ENCODE assay signal across 8 cellular contexts in the genomic region with DNA sequence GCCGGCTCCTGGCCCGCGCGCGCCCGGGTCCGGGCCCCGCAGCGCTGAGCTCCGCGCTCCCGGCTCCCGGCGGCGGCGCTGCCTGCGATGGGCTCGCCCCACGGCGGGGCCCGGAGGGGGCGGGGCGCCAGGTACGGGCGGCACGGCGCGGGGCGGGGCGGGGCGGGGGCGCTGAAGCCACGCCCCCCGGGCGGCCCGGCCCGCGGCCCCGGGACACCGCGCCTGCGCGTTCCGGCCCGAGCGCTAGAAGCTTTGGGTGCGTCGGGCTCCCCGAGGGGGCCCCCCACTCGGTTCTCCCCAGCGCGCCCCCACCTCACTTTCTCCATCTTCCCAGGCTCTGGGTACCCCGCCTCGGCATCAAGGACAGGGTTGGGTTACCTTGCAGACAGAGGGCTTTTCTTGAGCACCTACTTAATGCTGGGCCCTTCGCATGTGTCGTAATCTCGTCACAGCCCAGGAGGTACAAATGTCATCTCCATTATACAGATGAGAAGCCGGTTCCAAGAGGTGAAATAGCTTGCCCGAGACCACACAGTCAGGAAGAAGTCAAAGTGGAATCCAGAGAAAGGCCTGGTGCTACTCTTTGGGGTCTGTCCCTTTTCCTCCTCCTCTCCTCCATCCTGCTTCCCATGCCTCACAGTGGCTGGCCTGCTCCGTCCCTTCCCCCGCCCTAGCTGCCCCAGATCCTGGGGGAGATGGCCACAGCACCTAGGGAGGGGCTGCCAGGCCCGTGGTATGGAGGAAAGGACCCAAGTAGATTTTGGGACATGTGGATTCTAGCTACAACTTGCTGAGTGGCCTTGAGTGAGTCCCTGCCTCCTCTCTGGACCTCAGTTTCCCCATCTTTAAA. TPM values are rescaled to one million over a fixed set of nuclear protein-coding genes. Genes with fewer than 3 reads are reported as not detected.
DNase-seq lines count a peak whose midpoint lies in the region; ATAC-seq and TF ChIP-seq lines count a peak whose summit lies in the region.

No MANE protein-coding gene starts in this region.

- peaks cover 28% of the 10 kb centered on the region for H3K27me3 Mint-ChIP-seq in GM23338 (ENCODE audit: insufficient read depth, low read depth, poor library complexity)
- peaks cover 23% of the 10 kb centered on the region for H3K27me3 Mint-ChIP-seq in WTC11 (ENCODE audit: low read depth)
- peaks cover 19 to 47% (median 31%) of the 10 kb centered on the region in 5 donors for H3K27me3 Mint-ChIP-seq in naive thymus-derived CD8-positive, alpha-beta T cell

- POLR2A ChIA-PET in WTC11 (lab: Charles Lee) = interaction anchor here (0.5 to 0.6 kb wide), 2 partner anchors 94 to 411 kb away, joined by 3 read pairs; no protein-coding TSS in a partner anchor
- POLR2A ChIA-PET in naive thymus-derived CD8-positive, alpha-beta T cell (lab: Charles Lee) = no interaction called here

- TF ChIP-seq EP300 in upper lobe of left lung (IDR thresholded peaks at IDR 0.05) = no peak

- no peaks in the 10 kb centered on the region for H3K79me2 ChIP-seq in GM23338 (replicated peaks; ENCODE audit: insufficient read depth)

- no peak overlapping the region for H3K27ac Mint-ChIP-seq in GM23338
- no peak overlapping the region for H3K27ac Mint-ChIP-seq in WTC11
- H3K27ac Mint-ChIP-seq in naive thymus-derived CD8-positive, alpha-beta T cell = peak overlapping the region in 1 of 10 donors; percentile 21

- peak overlapping the region; percentile 79 for H3K4me2 ChIP-seq in GM23338

- WGBS in upper lobe of left lung, 2 donors = 26 to 39% methylated on average over 8 to 15 of the region's 62 CpGs

- no peak for TF ChIP-seq CTCF in GM23338 (conservative IDR thresholded peaks at IDR 0.05; ENCODE audit: low read depth in 2 of 2)
- no peak for TF ChIP-seq CTCF in WTC11 (IDR thresholded peaks at IDR 0.05)
- TF ChIP-seq CTCF in coronary artery (IDR thresholded peaks at IDR 0.05) = no peak
- no peak for TF ChIP-seq CTCF in upper lobe of left lung (IDR thresholded peaks at IDR 0.05)

- peak; percentile 19 for ATAC-seq in GM23338
- ATAC-seq in WTC11 = peak; percentile 73
- peak; percentile 43 to 89 for ATAC-seq in naive thymus-derived CD8-positive, alpha-beta T cell
- peak in 1 of 2 donors; percentile 16 for ATAC-seq in upper lobe of left lung (ENCODE audit: low FRiP score in 2 of 2)

- H2AFZ ChIP-seq in GM23338 = peak overlapping the region; percentile 99

- peaks cover 7% of the 10 kb centered on the region; the same call in 1 of the 2 replicates for H3F3A ChIP-seq in GM23338 (replicated peaks; ENCODE audit: low read depth)

- DNase-seq in GM23338 (ENCODE audit: low spot score) (peak; percentile 74), WTC11 (ENCODE audit: low spot score) (peak; percentile 64), coronary artery (ENCODE audit: low spot score) (no peak), upper lobe of left lung (peak; percentile 65 to 93), C1 segment of cervical spinal cord (lab: John Stamatoyannopoulos, UW) (no peak), Ammon's horn (ENCODE audit: low spot score) (no peak), SHP77 treated with DMSO at 0.1 percent for 48 hours (lab: John Stamatoyannopoulos, UW) (no peak)
- DNase-seq in naive thymus-derived CD8-positive, alpha-beta T cell = peak in 7 of 10 donors; percentile 7 to 45 (median 23)

- peak in 1 of 4 donors; percentile 40 for TF ChIP-seq POLR2A in upper lobe of left lung (IDR thresholded peaks at IDR 0.05)

- H3K4me3 Mint-ChIP-seq in GM23338 (peak overlapping the region; percentile 76), WTC11 (peak overlapping the region; percentile 74)
- peak overlapping the region in 9 of 10 donors; percentile 48 to 78 (median 63) for H3K4me3 Mint-ChIP-seq in naive thymus-derived CD8-positive, alpha-beta T cell

- H3K4me1 Mint-ChIP-seq in GM23338 (peaks cover 26% of the 10 kb centered on the region), WTC11 (peaks cover 24% of the 10 kb centered on the region)
- peaks cover 0 to 15% (median 8%) of the 10 kb centered on the region in 4 donors for H3K4me1 Mint-ChIP-seq in naive thymus-derived CD8-positive, alpha-beta T cell

- no peaks in the 10 kb centered on the region for H3K9me2 ChIP-seq in GM23338 (ENCODE audit: insufficient read depth)

- no peaks in the 10 kb centered on the region; the same call in 1 of the 2 replicates for H4K20me1 ChIP-seq in GM23338 (replicated peaks; ENCODE audit: insufficient read depth)

- no peaks in the 10 kb centered on the region for H3K36me3 ChIP-seq in GM23338 (ENCODE audit: insufficient read depth)
- H3K36me3 ChIP-seq in upper lobe of left lung = no peaks in the 10 kb centered on the region

- no peaks in the 10 kb centered on the region; the same call in 2 of the 3 replicates for H3K36me3 Mint-ChIP-seq in GM23338 (ENCODE audit: low read depth)
- no peaks in the 10 kb centered on the region for H3K36me3 Mint-ChIP-seq in WTC11
- no peaks in the 10 kb centered on the region for H3K36me3 Mint-ChIP-seq in naive thymus-derived CD8-positive, alpha-beta T cell

- no peak overlapping the region for H3K27ac ChIP-seq in GM23338 (ENCODE audit: low read depth)
- no peak overlapping the region for H3K27ac ChIP-seq in coronary artery
- peak overlapping the region; percentile 43 to 83 (median 66) for H3K27ac ChIP-seq in upper lobe of left lung

- H3K4me3 ChIP-seq in GM23338 (peak overlapping the region; percentile 60), coronary artery (peak overlapping the region; percentile 59), upper lobe of left lung (peak overlapping the region in 3 of 4 donors; percentile 56 to 58 (median 56))

- H3K27me3 ChIP-seq in GM23338 (ENCODE audit: insufficient read depth) = peaks cover 11% of the 10 kb centered on the region
- peaks cover 0 to 4% (median 2%) of the 10 kb centered on the region in 4 donors for H3K27me3 ChIP-seq in upper lobe of left lung

- CTCF ChIA-PET in WTC11 (lab: Charles Lee) = interaction anchor here (0.6 to 1.9 kb wide), 5 partner anchors 12 to 390 kb away, joined by 3 to 8 read pairs (median 4); no protein-coding TSS in a partner anchor

- peaks cover 16% of the 10 kb centered on the region for H3K4me1 ChIP-seq in GM23338 (ENCODE audit: insufficient read depth)
- peaks cover 4 to 44% (median 23%) of the 10 kb centered on the region in 4 donors for H3K4me1 ChIP-seq in upper lobe of left lung

- no peaks in the 10 kb centered on the region for H3K9me3 Mint-ChIP-seq in GM23338
- H3K9me3 Mint-ChIP-seq in WTC11 = no peaks in the 10 kb centered on the region
- no peaks in the 10 kb centered on the region for H3K9me3 Mint-ChIP-seq in naive thymus-derived CD8-positive, alpha-beta T cell

- no peaks in the 10 kb centered on the region for H3K9me3 ChIP-seq in upper lobe of left lung

TF ChIP-seq in GM23338, 12 proteins besides CTCF, POLR2A, EP300 and RAD21:
- TF ChIP-seq ETS1 (IDR thresholded peaks at IDR 0.05) (no peak), POLR2AphosphoS5 (IDR thresholded peaks at IDR 0.05; ENCODE audit: low read depth) (peak; percentile 56), ZNF114 (CRISPR knock-in tag; IDR thresholded peaks at IDR 0.05) (no peak), ZNF331 (CRISPR knock-in tag; IDR thresholded peaks at IDR 0.05; ENCODE audit: low read depth) (no peak), CREB1 (CRISPR knock-in tag; IDR thresholded peaks at IDR 0.05; ENCODE audit: low read depth) (0 out of 2 replicates have a peak, but pooled peaks have one; percentile 9), STAT1 (IDR thresholded peaks at IDR 0.05; ENCODE audit: unreplicated experiment) (no peak)

TF ChIP-seq in WTC11, 78 proteins besides CTCF, POLR2A, EP300 and RAD21 (continues in another document):
- TF ChIP-seq, protein P1, sequence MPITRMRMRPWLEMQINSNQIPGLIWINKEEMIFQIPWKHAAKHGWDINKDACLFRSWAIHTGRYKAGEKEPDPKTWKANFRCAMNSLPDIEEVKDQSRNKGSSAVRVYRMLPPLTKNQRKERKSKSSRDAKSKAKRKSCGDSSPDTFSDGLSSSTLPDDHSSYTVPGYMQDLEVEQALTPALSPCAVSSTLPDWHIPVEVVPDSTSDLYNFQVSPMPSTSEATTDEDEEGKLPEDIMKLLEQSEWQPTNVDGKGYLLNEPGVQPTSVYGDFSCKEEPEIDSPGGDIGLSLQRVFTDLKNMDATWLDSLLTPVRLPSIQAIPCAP (CRISPR knock-in tag; IDR thresholded peaks at IDR 0.05) = no peak
- TF ChIP-seq AFF4 (CRISPR knock-in tag; IDR thresholded peaks at IDR 0.05; ENCODE audit: borderline replicate concordance) (no peak), CBFB (CRISPR knock-in tag; IDR thresholded peaks at IDR 0.05; ENCODE audit: low read depth) (no peak), ATF1 (CRISPR knock-in tag; IDR thresholded peaks at IDR 0.05) (no peak)

RNA-seq across cellular contexts. Expression of gene RAP1GAP, which starts 46.5 kb away (rescaled TPM):
- total RNA-seq in GM23338 (2014; rRNA removed; shearing (Covaris generic)) = 5.9 and 6.6 TPM in 2 replicates
- 4.3 and 5.0 TPM in 2 replicates for polyA plus RNA-seq in GM23338 (2016; fragmentation: Nextera tagmentation; extraction: Ambion mirVana)
- 7.6 to 9.9 TPM (median 9.7 TPM) in 3 replicates for total RNA-seq in WTC11 (2021)
- under 1 TPM; 0.49 to 0.60 TPM for total RNA-seq in naive thymus-derived CD8-positive, alpha-beta T cell
- not detected for polyA plus RNA-seq in naive thymus-derived CD8-positive, alpha-beta T cell
- total RNA-seq in upper lobe of left lung = 10 to 100 TPM; 26.9 to 65.2 (median 36.7) TPM

Comparison
In these comparisons a context has a peak if more than half of its experiments do, and no peak if none do; other contexts are left out.
1. DNase-seq: peak in GM23338 (single experiment), WTC11 (single experiment), naive thymus-derived CD8-positive, alpha-beta T cell (7 of 10) and upper lobe of left lung (2 of 2); none in coronary artery (single experiment), C1 segment of cervical spinal cord (0 of 14), Ammon's horn (single experiment) and SHP77 treated with DMSO at 0.1 percent for 48 hours (single experiment).
2. H3K27ac ChIP-seq: peak in upper lobe of left lung (4 of 4); none in GM23338 (single experiment) and coronary artery (0 of 2).
3. Peak in every context shown above with its lines, with median percentiles within 50 percentile points of each other: H3K4me3 ChIP-seq and H3K4me3 Mint-ChIP-seq.